1 cellular context compared by ENCODE assay signal in the genomic region with DNA sequence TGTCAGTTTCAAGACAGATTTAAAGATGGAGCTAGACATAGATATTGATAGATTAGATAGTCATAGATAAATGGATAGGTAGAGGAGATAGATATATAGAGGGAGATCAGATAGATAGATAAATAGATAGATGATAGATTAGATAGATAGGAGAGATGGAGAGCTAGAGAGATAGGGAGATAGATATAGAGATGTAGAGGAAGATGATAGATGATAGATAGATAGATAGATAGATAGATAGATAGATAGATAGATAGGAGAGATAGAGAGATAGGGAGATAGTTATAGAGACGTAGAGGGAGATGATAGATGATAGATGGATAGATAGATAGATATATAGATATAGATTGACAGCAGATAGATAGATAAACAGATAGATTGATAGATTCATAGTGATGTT.
TF ChIP-seq lines count a peak whose summit lies in the region.

No MANE protein-coding gene starts in this region.

TF ChIP-seq in K562, 482 proteins besides CTCF, POLR2A, EP300 and RAD21 (continued from another document):
- TF ChIP-seq, protein P1, sequence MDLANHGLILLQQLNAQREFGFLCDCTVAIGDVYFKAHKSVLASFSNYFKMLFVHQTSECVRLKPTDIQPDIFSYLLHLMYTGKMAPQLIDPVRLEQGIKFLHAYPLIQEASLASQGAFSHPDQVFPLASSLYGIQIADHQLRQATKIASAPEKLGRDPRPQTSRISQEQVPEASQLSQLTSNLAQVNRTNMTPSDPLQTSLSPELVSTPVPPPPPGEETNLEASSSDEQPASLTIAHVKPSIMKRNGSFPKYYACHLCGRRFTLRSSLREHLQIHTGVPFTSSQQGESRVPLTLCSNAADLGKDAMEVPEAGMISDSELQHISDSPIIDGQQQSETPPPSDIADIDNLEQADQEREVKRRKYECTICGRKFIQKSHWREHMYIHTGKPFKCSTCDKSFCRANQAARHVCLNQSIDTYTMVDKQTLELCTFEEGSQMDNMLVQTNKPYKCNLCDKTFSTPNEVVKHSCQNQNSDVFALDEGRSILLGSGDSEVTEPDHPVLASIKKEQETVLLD (IDR thresholded peaks at IDR 0.05): peak; percentile 74
- no peak for TF ChIP-seq ZBTB17 (CRISPR knock-in tag; IDR thresholded peaks at IDR 0.05)
- TF ChIP-seq HMGN3 (IDR thresholded peaks at IDR 0.05; ENCODE audit: borderline replicate concordance, extremely low read depth, insufficient read length, low read depth, low read length): no peak
- TF ChIP-seq MTA1 (IDR thresholded peaks at IDR 0.05; ENCODE audit: borderline replicate concordance): peak; percentile 26; the same call in 1 of the 2 replicates
- no peak for TF ChIP-seq SMARCA4 (IDR thresholded peaks at IDR 0.05)
- TF ChIP-seq CHD2 (IDR thresholded peaks at IDR 0.05; ENCODE audit: low read depth, low read length): no peak
- TF ChIP-seq FOXJ3 (CRISPR knock-in tag; IDR thresholded peaks at IDR 0.05): no peak
- TF ChIP-seq, protein P2, sequence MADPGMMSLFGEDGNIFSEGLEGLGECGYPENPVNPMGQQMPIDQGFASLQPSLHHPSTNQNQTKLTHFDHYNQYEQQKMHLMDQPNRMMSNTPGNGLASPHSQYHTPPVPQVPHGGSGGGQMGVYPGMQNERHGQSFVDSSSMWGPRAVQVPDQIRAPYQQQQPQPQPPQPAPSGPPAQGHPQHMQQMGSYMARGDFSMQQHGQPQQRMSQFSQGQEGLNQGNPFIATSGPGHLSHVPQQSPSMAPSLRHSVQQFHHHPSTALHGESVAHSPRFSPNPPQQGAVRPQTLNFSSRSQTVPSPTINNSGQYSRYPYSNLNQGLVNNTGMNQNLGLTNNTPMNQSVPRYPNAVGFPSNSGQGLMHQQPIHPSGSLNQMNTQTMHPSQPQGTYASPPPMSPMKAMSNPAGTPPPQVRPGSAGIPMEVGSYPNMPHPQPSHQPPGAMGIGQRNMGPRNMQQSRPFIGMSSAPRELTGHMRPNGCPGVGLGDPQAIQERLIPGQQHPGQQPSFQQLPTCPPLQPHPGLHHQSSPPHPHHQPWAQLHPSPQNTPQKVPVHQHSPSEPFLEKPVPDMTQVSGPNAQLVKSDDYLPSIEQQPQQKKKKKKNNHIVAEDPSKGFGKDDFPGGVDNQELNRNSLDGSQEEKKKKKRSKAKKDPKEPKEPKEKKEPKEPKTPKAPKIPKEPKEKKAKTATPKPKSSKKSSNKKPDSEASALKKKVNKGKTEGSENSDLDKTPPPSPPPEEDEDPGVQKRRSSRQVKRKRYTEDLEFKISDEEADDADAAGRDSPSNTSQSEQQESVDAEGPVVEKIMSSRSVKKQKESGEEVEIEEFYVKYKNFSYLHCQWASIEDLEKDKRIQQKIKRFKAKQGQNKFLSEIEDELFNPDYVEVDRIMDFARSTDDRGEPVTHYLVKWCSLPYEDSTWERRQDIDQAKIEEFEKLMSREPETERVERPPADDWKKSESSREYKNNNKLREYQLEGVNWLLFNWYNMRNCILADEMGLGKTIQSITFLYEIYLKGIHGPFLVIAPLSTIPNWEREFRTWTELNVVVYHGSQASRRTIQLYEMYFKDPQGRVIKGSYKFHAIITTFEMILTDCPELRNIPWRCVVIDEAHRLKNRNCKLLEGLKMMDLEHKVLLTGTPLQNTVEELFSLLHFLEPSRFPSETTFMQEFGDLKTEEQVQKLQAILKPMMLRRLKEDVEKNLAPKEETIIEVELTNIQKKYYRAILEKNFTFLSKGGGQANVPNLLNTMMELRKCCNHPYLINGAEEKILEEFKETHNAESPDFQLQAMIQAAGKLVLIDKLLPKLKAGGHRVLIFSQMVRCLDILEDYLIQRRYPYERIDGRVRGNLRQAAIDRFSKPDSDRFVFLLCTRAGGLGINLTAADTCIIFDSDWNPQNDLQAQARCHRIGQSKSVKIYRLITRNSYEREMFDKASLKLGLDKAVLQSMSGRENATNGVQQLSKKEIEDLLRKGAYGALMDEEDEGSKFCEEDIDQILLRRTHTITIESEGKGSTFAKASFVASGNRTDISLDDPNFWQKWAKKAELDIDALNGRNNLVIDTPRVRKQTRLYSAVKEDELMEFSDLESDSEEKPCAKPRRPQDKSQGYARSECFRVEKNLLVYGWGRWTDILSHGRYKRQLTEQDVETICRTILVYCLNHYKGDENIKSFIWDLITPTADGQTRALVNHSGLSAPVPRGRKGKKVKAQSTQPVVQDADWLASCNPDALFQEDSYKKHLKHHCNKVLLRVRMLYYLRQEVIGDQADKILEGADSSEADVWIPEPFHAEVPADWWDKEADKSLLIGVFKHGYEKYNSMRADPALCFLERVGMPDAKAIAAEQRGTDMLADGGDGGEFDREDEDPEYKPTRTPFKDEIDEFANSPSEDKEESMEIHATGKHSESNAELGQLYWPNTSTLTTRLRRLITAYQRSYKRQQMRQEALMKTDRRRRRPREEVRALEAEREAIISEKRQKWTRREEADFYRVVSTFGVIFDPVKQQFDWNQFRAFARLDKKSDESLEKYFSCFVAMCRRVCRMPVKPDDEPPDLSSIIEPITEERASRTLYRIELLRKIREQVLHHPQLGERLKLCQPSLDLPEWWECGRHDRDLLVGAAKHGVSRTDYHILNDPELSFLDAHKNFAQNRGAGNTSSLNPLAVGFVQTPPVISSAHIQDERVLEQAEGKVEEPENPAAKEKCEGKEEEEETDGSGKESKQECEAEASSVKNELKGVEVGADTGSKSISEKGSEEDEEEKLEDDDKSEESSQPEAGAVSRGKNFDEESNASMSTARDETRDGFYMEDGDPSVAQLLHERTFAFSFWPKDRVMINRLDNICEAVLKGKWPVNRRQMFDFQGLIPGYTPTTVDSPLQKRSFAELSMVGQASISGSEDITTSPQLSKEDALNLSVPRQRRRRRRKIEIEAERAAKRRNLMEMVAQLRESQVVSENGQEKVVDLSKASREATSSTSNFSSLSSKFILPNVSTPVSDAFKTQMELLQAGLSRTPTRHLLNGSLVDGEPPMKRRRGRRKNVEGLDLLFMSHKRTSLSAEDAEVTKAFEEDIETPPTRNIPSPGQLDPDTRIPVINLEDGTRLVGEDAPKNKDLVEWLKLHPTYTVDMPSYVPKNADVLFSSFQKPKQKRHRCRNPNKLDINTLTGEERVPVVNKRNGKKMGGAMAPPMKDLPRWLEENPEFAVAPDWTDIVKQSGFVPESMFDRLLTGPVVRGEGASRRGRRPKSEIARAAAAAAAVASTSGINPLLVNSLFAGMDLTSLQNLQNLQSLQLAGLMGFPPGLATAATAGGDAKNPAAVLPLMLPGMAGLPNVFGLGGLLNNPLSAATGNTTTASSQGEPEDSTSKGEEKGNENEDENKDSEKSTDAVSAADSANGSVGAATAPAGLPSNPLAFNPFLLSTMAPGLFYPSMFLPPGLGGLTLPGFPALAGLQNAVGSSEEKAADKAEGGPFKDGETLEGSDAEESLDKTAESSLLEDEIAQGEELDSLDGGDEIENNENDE (IDR thresholded peaks at IDR 0.05; ENCODE audit: low read depth, low read length): no peak
- TF ChIP-seq DACH1 (IDR thresholded peaks at IDR 0.05; ENCODE audit: partially characterized antibody): peak; percentile 93
- TF ChIP-seq ZNF212 (CRISPR knock-in tag; IDR thresholded peaks at IDR 0.05): no peak
- no peak for TF ChIP-seq HNRNPLL (IDR thresholded peaks at IDR 0.05; ENCODE audit: low read depth, low read length, poor library complexity, severe bottlenecking)
- TF ChIP-seq RBBP5 (IDR thresholded peaks at IDR 0.05; ENCODE audit: borderline replicate concordance, insufficient read depth, low read length, poor library complexity, severe bottlenecking): no peak
- TF ChIP-seq ETV5 (CRISPR knock-in tag; IDR thresholded peaks at IDR 0.05; ENCODE audit: low read depth): no peak
- TF ChIP-seq OTX1 (CRISPR knock-in tag; IDR thresholded peaks at IDR 0.05): no peak
- no peak for TF ChIP-seq ZFP30 (CRISPR knock-in tag; IDR thresholded peaks at IDR 0.05; ENCODE audit: borderline replicate concordance)
- no peak for TF ChIP-seq ZKSCAN1 (IDR thresholded peaks at IDR 0.05; ENCODE audit: low read depth, low read length)
- TF ChIP-seq ZNF589 (CRISPR knock-in tag; IDR thresholded peaks at IDR 0.05; ENCODE audit: low read depth): no peak
- peak; percentile 35 for TF ChIP-seq CREBBP (IDR thresholded peaks at IDR 0.05; ENCODE audit: low read depth, low read length)
- no peak for TF ChIP-seq CBX2 (IDR thresholded peaks at IDR 0.05; ENCODE audit: insufficient read depth, low read length, poor library complexity, severe bottlenecking)
